In the genomic region with DNA sequence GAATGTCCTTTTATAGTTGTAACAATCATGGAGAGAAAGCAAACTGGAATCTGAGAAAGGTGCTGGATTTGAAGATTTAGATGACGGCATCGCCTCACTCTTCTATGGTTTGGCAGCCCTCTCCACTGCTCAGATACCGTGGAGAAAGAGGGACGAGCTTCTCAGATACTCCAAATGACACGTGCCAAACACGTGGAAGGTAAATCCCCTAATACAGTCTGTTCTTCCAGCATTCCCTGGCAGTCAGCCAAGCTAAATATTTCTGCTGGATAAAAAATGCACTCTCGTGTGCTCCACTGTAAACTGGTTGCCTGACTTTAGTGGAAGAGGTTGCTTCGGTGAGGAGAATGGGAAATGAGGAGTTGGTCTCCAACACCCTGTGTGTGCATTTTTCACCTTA, we compare ENCODE assay signal across 1 cellular context.
TF ChIP-seq lines count a peak whose summit lies in the region.

No MANE protein-coding gene starts in this region.

TF ChIP-seq in HEK293, 187 proteins besides CTCF, POLR2A, EP300 and RAD21 (continued from another document):
- TF ChIP-seq GLI4 (tag by site-specific recombination; IDR thresholded peaks at IDR 0.05) (no peak), ZNF48 (tag by site-specific recombination; IDR thresholded peaks at IDR 0.05) (no peak), ZNF837 (tag by site-specific recombination; IDR thresholded peaks at IDR 0.05) (no peak), ZNF174 (tag by site-specific recombination; IDR thresholded peaks at IDR 0.05) (no peak), ZNF2 (tag by site-specific recombination; IDR thresholded peaks at IDR 0.05) (peak; percentile 43; the same call in 1 of the 2 replicates), ZNF121 (tag by site-specific recombination; IDR thresholded peaks at IDR 0.05) (no peak), ZNF791 (tag by site-specific recombination; IDR thresholded peaks at IDR 0.05) (no peak), ZNF677 (tag by site-specific recombination; IDR thresholded peaks at IDR 0.05) (no peak), ZNF664 (tag by site-specific recombination; IDR thresholded peaks at IDR 0.05) (no peak), ZNF610 (tag by site-specific recombination; IDR thresholded peaks at IDR 0.05; ENCODE audit: borderline replicate concordance) (0 out of 2 replicates have a peak, but pooled peaks have one; percentile 35), ZNF157 (tag by site-specific recombination; IDR thresholded peaks at IDR 0.05) (no peak)
- TF ChIP-seq, protein P1, sequence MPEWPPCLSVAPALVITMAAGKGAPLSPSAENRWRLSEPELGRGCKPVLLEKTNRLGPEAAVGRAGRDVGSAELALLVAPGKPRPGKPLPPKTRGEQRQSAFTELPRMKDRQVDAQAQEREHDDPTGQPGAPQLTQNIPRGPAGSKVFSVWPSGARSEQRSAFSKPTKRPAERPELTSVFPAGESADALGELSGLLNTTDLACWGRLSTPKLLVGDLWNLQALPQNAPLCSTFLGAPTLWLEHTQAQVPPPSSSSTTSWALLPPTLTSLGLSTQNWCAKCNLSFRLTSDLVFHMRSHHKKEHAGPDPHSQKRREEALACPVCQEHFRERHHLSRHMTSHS (tag by site-specific recombination; IDR thresholded peaks at IDR 0.05), result no peak
- TF ChIP-seq, protein P2, sequence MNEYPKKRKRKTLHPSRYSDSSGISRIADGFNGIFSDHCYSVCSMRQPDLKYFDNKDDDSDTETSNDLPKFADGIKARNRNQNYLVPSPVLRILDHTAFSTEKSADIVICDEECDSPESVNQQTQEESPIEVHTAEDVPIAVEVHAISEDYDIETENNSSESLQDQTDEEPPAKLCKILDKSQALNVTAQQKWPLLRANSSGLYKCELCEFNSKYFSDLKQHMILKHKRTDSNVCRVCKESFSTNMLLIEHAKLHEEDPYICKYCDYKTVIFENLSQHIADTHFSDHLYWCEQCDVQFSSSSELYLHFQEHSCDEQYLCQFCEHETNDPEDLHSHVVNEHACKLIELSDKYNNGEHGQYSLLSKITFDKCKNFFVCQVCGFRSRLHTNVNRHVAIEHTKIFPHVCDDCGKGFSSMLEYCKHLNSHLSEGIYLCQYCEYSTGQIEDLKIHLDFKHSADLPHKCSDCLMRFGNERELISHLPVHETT (tag by site-specific recombination; IDR thresholded peaks at IDR 0.05), result 0 out of 2 replicates have a peak, but pooled peaks have one; percentile 43
